8 cellular contexts compared by ENCODE assay signal in genomic region chr20:51767867-51768758, GRCh38. TPM values are rescaled to one million over a fixed set of nuclear protein-coding genes. Genes with fewer than 3 reads are reported as not detected.
DNase-seq lines count a peak whose midpoint lies in the region; ATAC-seq and TF ChIP-seq lines count a peak whose summit lies in the region.

ATP9A (minus strand) TSS chr20:51768390; CDS start chr20:51768369, 21 bp downstream.

- no peaks in the 10 kb centered on the region for H3K9me3 ChIP-seq in SK-N-MC (ENCODE audit: low read depth, low read length)
- H3K9me3 ChIP-seq in mucosa of descending colon = no peaks in the 10 kb centered on the region

- peak within 1 kb of the TSS; percentile 85 for H3K9ac ChIP-seq in SK-N-MC (ENCODE audit: insufficient read length)

- no peak within 1 kb of the TSS for H3K27ac ChIP-seq in SK-N-MC

- H3K4me3 ChIP-seq in SK-N-MC (peak within 1 kb of the TSS; percentile 83), epithelial cell of proximal tubule (ENCODE audit: low read depth, low read length) (peak within 1 kb of the TSS; percentile 62), mucosa of descending colon (peak within 1 kb of the TSS; percentile 63)

- H3K27me3 Mint-ChIP-seq in type B pancreatic cell = peaks cover 6% of the 10 kb centered on the region

- peak; percentile 42 for DNase-seq in NCI-H1092 treated with DMSO at 0.1 percent for 48 hours (lab: John Stamatoyannopoulos, UW)
- no peak for DNase-seq in NCI-H1092 (lab: John Stamatoyannopoulos, UW)
- DNase-seq in SK-N-MC (ENCODE audit: low read depth, low spot score) = no peak
- DNase-seq in epithelial cell of proximal tubule (ENCODE audit: low read depth) = no peak
- DNase-seq in mucosa of descending colon = peak; percentile 60 to 67 (median 60)
- DNase-seq in type B pancreatic cell (ENCODE audit: extremely low spot score, unreplicated experiment) = no peak
- DNase-seq in COR-L47 (lab: John Stamatoyannopoulos, UW) = no peak
- DNase-seq in SKM-1 (lab: John Stamatoyannopoulos, UW; ENCODE audit: unreplicated experiment) = no peak

- TF ChIP-seq CTCF in epithelial cell of proximal tubule (conservative IDR thresholded peaks at IDR 0.05; ENCODE audit: low read depth, low read length) (no peak), mucosa of descending colon (IDR thresholded peaks at IDR 0.05) (no peak), type B pancreatic cell (conservative IDR thresholded peaks at IDR 0.05) (peak; percentile 60)

- no peaks in the 10 kb centered on the region for H3K36me3 Mint-ChIP-seq in type B pancreatic cell

- H3K9me3 Mint-ChIP-seq in type B pancreatic cell = no peaks in the 10 kb centered on the region

- H3K4me3 Mint-ChIP-seq in type B pancreatic cell = peak within 1 kb of the TSS; percentile 93

- H3K4me1 ChIP-seq in mucosa of descending colon (ENCODE audit: low read depth) = no peaks in the 10 kb centered on the region

- ATAC-seq in mucosa of descending colon = peak; percentile 26

- peaks cover 16% of the 10 kb centered on the region for H3K4me1 Mint-ChIP-seq in type B pancreatic cell (ENCODE audit: unreplicated experiment)

- H3K27ac Mint-ChIP-seq in type B pancreatic cell = peak within 1 kb of the TSS; percentile 91

- intact Hi-C loops in mucosa of descending colon (cut with DNase I, micrococcal nuclease) = no loop called here

- H3K36me3 ChIP-seq in SK-N-MC (ENCODE audit: insufficient read depth, low read length) (no peaks in the 10 kb centered on the region), mucosa of descending colon (ENCODE audit: low read depth) (no peaks in the 10 kb centered on the region)

RNA-seq across cellular contexts. Expression of gene ATP9A, which starts in this region (rescaled TPM):
- total RNA-seq in epithelial cell of proximal tubule (16.4 and 22.5 TPM in 2 replicates), mucosa of descending colon (100 to 1,000 TPM in 1 of 3 donors, 10 to 100 TPM in 2; 54.0 to 102 (median 59.4) TPM), type B pancreatic cell (ENCODE audit: low replicate concordance) (43.5 and 55.8 TPM in 2 replicates)

Comparison
In these comparisons a context has a peak if more than half of its experiments do, and no peak if none do; other contexts are left out.
1. DNase-seq: peak in NCI-H1092 treated with DMSO at 0.1 percent for 48 hours (single experiment) and mucosa of descending colon (3 of 3); none in NCI-H1092 (single experiment), SK-N-MC (single experiment), epithelial cell of proximal tubule (single experiment), type B pancreatic cell (single experiment), COR-L47 (single experiment) and SKM-1 (single experiment).
2. Peak in every context shown above with its lines, with median percentiles within 50 percentile points of each other: H3K4me3 ChIP-seq.